ENCODE assay signal across 9 cellular contexts in the genomic region with DNA sequence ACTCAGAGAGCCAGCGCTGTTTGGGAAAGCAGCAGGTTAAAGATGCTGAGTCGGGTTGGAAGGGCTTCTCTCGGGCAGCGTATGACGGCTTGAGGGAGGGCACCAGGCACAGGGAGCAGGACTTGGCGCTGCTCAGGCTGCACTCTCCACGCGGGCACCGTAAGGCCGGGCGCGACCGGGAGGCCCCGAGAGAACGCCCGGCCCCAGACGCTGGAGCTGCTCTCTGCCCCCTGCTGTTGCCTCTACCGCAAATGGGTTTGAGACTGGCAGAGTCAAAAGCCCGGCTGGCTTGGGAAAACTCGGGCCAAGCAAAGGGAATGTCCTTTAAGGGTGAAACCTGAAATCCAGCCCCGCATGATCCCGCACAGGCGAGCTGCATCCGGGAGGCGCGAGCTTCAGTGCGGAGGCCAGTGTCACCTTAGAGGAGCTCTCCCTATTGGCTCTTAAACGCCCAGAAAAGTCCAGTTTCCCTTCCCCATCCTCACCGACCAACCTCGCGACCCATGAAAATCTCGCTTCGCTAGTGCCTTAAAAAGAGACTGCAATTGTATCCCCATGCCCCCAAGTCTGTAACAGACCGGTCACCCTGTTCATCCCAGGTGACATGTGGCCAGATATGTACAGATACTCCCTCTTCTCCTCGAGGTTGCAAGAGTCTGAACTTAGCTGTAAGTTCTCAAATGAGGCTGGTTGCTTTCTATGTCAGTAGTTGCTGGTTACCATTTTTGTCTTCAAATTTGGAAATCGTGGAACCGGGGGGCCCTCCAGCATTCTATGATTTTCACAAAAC. TPM values are rescaled to one million over a fixed set of nuclear protein-coding genes. Genes with fewer than 3 reads are reported as not detected.
DNase-seq lines count a peak whose midpoint lies in the region; ATAC-seq and TF ChIP-seq lines count a peak whose summit lies in the region.
"Had no signal": no experiment of that assay in that cellular context is flagged by ENCODE, and none has a peak within 500 bp of the region (broad histone marks: within the 10 kb centered on the region; RNA-seq: fewer than 3 reads in every experiment).

No MANE protein-coding gene starts in this region.

- TF ChIP-seq CTCF in foreskin fibroblast (IDR thresholded peaks at IDR 0.05; ENCODE audit: low read depth, low read length) (peak; percentile 46), ovary (IDR thresholded peaks at IDR 0.05) (peak in 1 of 3 donors; percentile 37)

- H3K4me3 ChIP-seq in GM08714 (ENCODE audit: low read length) = peak overlapping the region; percentile 57
- H3K4me3 ChIP-seq in foreskin fibroblast (ENCODE audit: low read depth in 1 of 2, low read length in 2 of 2) = peak overlapping the region; percentile 90 to 96
- H3K4me3 ChIP-seq in ovary = peak overlapping the region; percentile 78

- H3K27ac ChIP-seq in ovary = peak overlapping the region; percentile 85 to 97
- H3K27ac ChIP-seq: neutrophil had no signal

- WGBS in ovary, 3 donors = 9 to 18% (median 15%) methylated on average over 36 to 37 of the region's 37 CpGs

- TF ChIP-seq POLR2A in ovary (IDR thresholded peaks at IDR 0.05) = peak; percentile 24

- H3K27me3 ChIP-seq in ovary = no peaks in the 10 kb centered on the region

- peak; percentile 67 for DNase-seq in RPMI7951 (ENCODE audit: low read depth)
- DNase-seq in foreskin fibroblast = peak; percentile 53 to 81
- DNase-seq in ovary = peak in 4 of 5 donors; percentile 48 to 64 (median 58)
- no peak for DNase-seq in NK-92 treated with Interleukin-12 subunit alpha and Interleukin-12 subunit beta, amount 100 ng/mL, for 24 hours (lab: John Stamatoyannopoulos, UW)
- DNase-seq in putamen (ENCODE audit: low spot score) = no peak
- no peak for DNase-seq in KG1 (lab: John Stamatoyannopoulos, UW)

- ATAC-seq in HG02938 (IDR thresholded peaks at IDR 0.05; ENCODE audit: unreplicated experiment) = no peak

- intact Hi-C loops in ovary (cut with DNase I) = loop anchor here in 3 of 4 donors (2.0 to 10.0 kb wide), 6 partner anchors 80 to 450 kb away; a partner anchor contains a TSS

- H3K9me3 ChIP-seq in ovary = no peaks in the 10 kb centered on the region
- H3K9me3 ChIP-seq: neutrophil had no signal

- no peaks in the 10 kb centered on the region for H3K36me3 ChIP-seq in ovary
- H3K36me3 ChIP-seq: neutrophil had no signal

- peaks cover 2% of the 10 kb centered on the region for H3K4me1 ChIP-seq in ovary (ENCODE audit: insufficient read depth)

- TF ChIP-seq EP300 in ovary (IDR thresholded peaks at IDR 0.05) = no peak

RNA-seq across cellular contexts. Expression of a gene that starts 1.1 kb away (rescaled TPM):
- total RNA-seq in RPMI7951 (2014; rRNA removed; shearing (Covaris generic)) = 41.5 and 52.6 TPM in 2 replicates
- 10 to 100 TPM; 36.6 to 64.9 (median 60.8) TPM for total RNA-seq in ovary
- polyA plus RNA-seq in ovary = 10 to 100 TPM; 31.2 to 80.3 TPM

Comparison
In these comparisons a context has a peak if more than half of its experiments do, and no peak if none do; other contexts are left out.
1. DNase-seq: peak in RPMI7951 (single experiment), foreskin fibroblast (2 of 2) and ovary (4 of 5); none in NK-92 treated with Interleukin-12 subunit alpha and Interleukin-12 subunit beta, amount 100 ng/mL, for 24 hours (single experiment), putamen (single experiment) and KG1 (single experiment).
2. Peak in every context shown above with its lines, with median percentiles within 50 percentile points of each other: H3K4me3 ChIP-seq.